ENCODE assay signal across 32 cellular contexts in genomic region chr14:59137256-59137655, GRCh38.
"Had no signal": no experiment of that assay in that cellular context is flagged by ENCODE, and none has a peak within 500 bp of the region (broad histone marks: within the 10 kb centered on the region; RNA-seq: fewer than 3 reads in every experiment).

No MANE protein-coding gene starts in this region.

- H3K4me3 ChIP-seq: adrenal gland, body of pancreas, breast epithelium had no signal

- DNase-seq: activated B cell treated with CpG ODN at 0.5 μM for 24 hours; activated CD4-positive, alpha-beta memory T cell treated with anti-CD3 and anti-CD28 coated beads for 36 hours; activated CD4-positive, alpha-beta T cell treated with anti-CD3 and anti-CD28 coated beads for 4 hours; activated CD4-positive, alpha-beta T cell treated with anti-CD3 and anti-CD28 coated beads, Interleukin-2, amount 10 ng/mL, durations not matched to agents 24 days and 14 days; activated CD4-positive, alpha-beta T cell treated with anti-CD3 and anti-CD28 coated beads, Interleukin-2, amount 50 U/mL, for 1 hour; activated CD4-positive, alpha-beta T cell treated with anti-CD3 and anti-CD28 coated beads, Interleukin-2, amount 50 U/mL, for 4 hours; activated CD4-positive, CD25-positive, alpha-beta regulatory T cell treated with anti-CD3 and anti-CD28 coated beads, Interleukin-2, amount 50 U/mL, for 72 hours; activated CD8-positive, alpha-beta memory T cell treated with anti-CD3 and anti-CD28 coated beads, Interleukin-2, amount 50 U/mL, for 4 hours; activated CD8-positive, alpha-beta T cell treated with anti-CD3 and anti-CD28 coated beads for 36 hours; activated effector memory CD4-positive, alpha-beta T cell treated with anti-CD3 and anti-CD28 coated beads, Interleukin-2, amount 50 U/mL, for 16 hours; activated gamma-delta T cell treated with Interleukin-2 at 50 U/mL for 16 hours; activated naive CD4-positive, alpha-beta T cell; activated naive CD4-positive, alpha-beta T cell treated with anti-CD3 and anti-CD28 coated beads for 36 hours; activated naive CD4-positive, alpha-beta T cell treated with anti-CD3 and anti-CD28 coated beads, Interleukin-2, amount 50 U/mL, for 16 hours; activated naive CD8-positive, alpha-beta T cell treated with anti-CD3 and anti-CD28 coated beads for 36 hours; activated T-cell treated with anti-CD3 and anti-CD28 coated beads for 4 hours; activated T-cell treated with anti-CD3 and anti-CD28 coated beads, Interleukin-2, amount 50 U/mL, for 1 hour; activated T-cell treated with anti-CD3 and anti-CD28 coated beads, Interleukin-2, amount 50 U/mL, for 4 hours; activated T-cell treated with anti-CD3 and anti-CD28 coated beads, Interleukin-2, amount 50 U/mL, for 72 hours; adrenal gland; amniotic stem cell; aorta; body of pancreas; brain microvascular endothelial cell; central memory CD4-positive, alpha-beta T cell; T-helper 1 cell; T-helper 2 cell; T-helper 9 cell had no signal

- H3K36me3 ChIP-seq: adrenal gland, brain microvascular endothelial cell, breast epithelium had no signal

- ATAC-seq: activated CD8-positive, alpha-beta T cell treated with anti-CD3 and anti-CD28 coated beads for 36 hours; activated naive CD4-positive, alpha-beta T cell treated with anti-CD3 and anti-CD28 coated beads, Interleukin-2, amount 50 U/mL, for 72 hours; activated T-cell treated with anti-CD3 and anti-CD28 coated beads, Interleukin-2, amount 50 U/mL, for 4 hours; activated T-cell treated with anti-CD3 and anti-CD28 coated beads, Interleukin-2, amount 50 U/mL, for 72 hours; activated T-helper 17 cell treated with anti-CD3 and anti-CD28 coated beads, Interleukin-2, amount 50 U/mL, for 72 hours; body of pancreas had no signal

- H3K4me1 ChIP-seq: adrenal gland, body of pancreas, breast epithelium had no signal

- H3K9me3 ChIP-seq: adrenal gland, body of pancreas, breast epithelium had no signal

- H3K27ac ChIP-seq: adrenal gland, body of pancreas, brain microvascular endothelial cell, breast epithelium, VCaP had no signal

- H3K27me3 ChIP-seq: adrenal gland, body of pancreas, brain microvascular endothelial cell, breast epithelium had no signal
